In genomic region chr20:17197041-17197440, GRCh38 we compare ENCODE assay signal across 36 cellular contexts. TPM values are rescaled to one million over a fixed set of nuclear protein-coding genes. Genes with fewer than 3 reads are reported as not detected.
"Had no signal": no experiment of that assay in that cellular context is flagged by ENCODE, and none has a peak within 500 bp of the region (broad histone marks: within the 10 kb centered on the region; RNA-seq: fewer than 3 reads in every experiment).

No MANE protein-coding gene starts in this region.

- H3K27me3 ChIP-seq: adrenal gland, ascending aorta, body of pancreas, brain microvascular endothelial cell, cardiac muscle cell had no signal

- H3K36me3 ChIP-seq: adrenal gland, ascending aorta, brain microvascular endothelial cell, breast epithelium, cardiac muscle cell had no signal

- H3K27ac ChIP-seq: adrenal gland, ascending aorta, body of pancreas, brain microvascular endothelial cell, breast epithelium, cardiac muscle cell had no signal

- ATAC-seq: activated naive CD4-positive, alpha-beta T cell treated with anti-CD3 and anti-CD28 coated beads, Interleukin-2, amount 50 U/mL, for 72 hours; activated naive CD8-positive, alpha-beta T cell treated with anti-CD3 and anti-CD28 coated beads, Interleukin-2, amount 50 U/mL, for 24 hours; activated T-cell treated with anti-CD3 and anti-CD28 coated beads, Interleukin-2, amount 50 U/mL, for 4 hours; activated T-cell treated with anti-CD3 and anti-CD28 coated beads, Interleukin-2, amount 50 U/mL, for 72 hours; activated T-helper 17 cell treated with anti-CD3 and anti-CD28 coated beads, Interleukin-2, amount 50 U/mL, for 72 hours; body of pancreas had no signal

- DNase-seq: activated effector memory CD4-positive, alpha-beta T cell treated with anti-CD3 and anti-CD28 coated beads, Interleukin-2, amount 50 U/mL, for 16 hours; activated effector memory CD4-positive, alpha-beta T cell treated with Interleukin-2 at 50 U/mL for 16 hours; activated gamma-delta T cell; activated gamma-delta T cell treated with Interleukin-2 at 50 U/mL for 16 hours; activated naive CD4-positive, alpha-beta T cell; activated naive CD4-positive, alpha-beta T cell treated with anti-CD3 and anti-CD28 coated beads for 36 hours; activated naive CD4-positive, alpha-beta T cell treated with anti-CD3 and anti-CD28 coated beads, Interleukin-2, amount 10 ng/mL, durations not matched to agents 7 days and 5 days; activated naive CD4-positive, alpha-beta T cell treated with anti-CD3 and anti-CD28 coated beads, Interleukin-2, amount 50 U/mL, for 16 hours; activated naive CD4-positive, alpha-beta T cell treated with Interleukin-2 at 50 U/mL for 16 hours; activated naive CD8-positive, alpha-beta T cell treated with anti-CD3 and anti-CD28 coated beads for 36 hours; activated naive CD8-positive, alpha-beta T cell treated with anti-CD3 and anti-CD28 coated beads, Interleukin-2, amount 10 ng/mL, durations not matched to agents 7 days and 5 days; activated naive CD8-positive, alpha-beta T cell treated with anti-CD3 and anti-CD28 coated beads, Interleukin-2, amount 50 U/mL, for 24 hours; activated T-cell treated with anti-CD3 and anti-CD28 coated beads, Interleukin-2, amount 50 U/mL, for 24 hours; activated T-cell treated with anti-CD3 and anti-CD28 coated beads, Interleukin-2, amount 50 U/mL, for 4 hours; activated T-cell treated with anti-CD3 and anti-CD28 coated beads, Interleukin-2, amount 50 U/mL, for 48 hours; activated T-cell treated with anti-CD3 and anti-CD28 coated beads, Interleukin-2, amount 50 U/mL, for 72 hours; adrenal gland; amniotic stem cell; amygdala; anterior cingulate cortex; aorta; body of pancreas; brain microvascular endothelial cell; caudate nucleus; central memory CD4-positive, alpha-beta T cell; cerebellar nuclear complex had no signal

- H3K4me3 ChIP-seq: adrenal gland, ascending aorta, body of pancreas, breast epithelium, cardiac muscle cell had no signal

- H3K4me1 ChIP-seq: adrenal gland, ascending aorta, body of pancreas, breast epithelium had no signal

- H3K9me3 ChIP-seq: adrenal gland, ascending aorta, body of pancreas, breast epithelium had no signal

- FAIRE-seq: astrocyte, bronchial epithelial cell had no signal

RNA-seq across cellular contexts. Expression of gene PCSK2, which starts 29.8 kb away (rescaled TPM):
- total RNA-seq: activated naive CD4-positive, alpha-beta T cell treated with anti-CD3 and anti-CD28 coated beads for 36 hours; activated naive CD4-positive, alpha-beta T cell treated with anti-CD3 and anti-CD28 coated beads, Interleukin-2, amount 50 U/mL, for 72 hours; activated naive CD8-positive, alpha-beta T cell treated with anti-CD3 and anti-CD28 coated beads for 36 hours; activated naive CD8-positive, alpha-beta T cell treated with anti-CD3 and anti-CD28 coated beads, Interleukin-2, amount 10 ng/mL, durations not matched to agents 7 days and 5 days; activated T-cell treated with anti-CD3 and anti-CD28 coated beads, Interleukin-2, amount 50 U/mL, for 4 hours; activated T-cell treated with anti-CD3 and anti-CD28 coated beads, Interleukin-2, amount 50 U/mL, for 72 hours; activated T-helper 1 cell treated with anti-CD3 and anti-CD28 coated beads, Interleukin-12 subunit alpha, Interleukin-12 subunit beta, Interleukin-2, Interleukin-4 antibody, amounts not matched to agents 30 ng/mL and 10 ng/mL and 1 ng/mL, durations not matched to agents 14 hours and 24 hours and 36 hours; activated T-helper 17 cell treated with anti-CD3 and anti-CD28 coated beads, Interleukin-2, amount 50 U/mL, for 72 hours; activated T-helper 2 cell treated with anti-CD3 and anti-CD28 coated beads, Interferon-gamma antibody, Interleukin-2, Interleukin-4, amounts not matched to agents 10 μg/mL and 5 μg/mL and 100 μg/mL, durations not matched to agents 14 hours and 24 hours and 36 hours; ascending aorta; astrocyte; bronchial epithelial cell; chondrocyte had no signal
